Comparison of ENCODE assay signal across 9 cellular contexts in genomic region chr9:3508078-3508431, GRCh38. TPM values are rescaled to one million over a fixed set of nuclear protein-coding genes. Genes with fewer than 3 reads are reported as not detected.
DNase-seq lines count a peak whose midpoint lies in the region; ATAC-seq and TF ChIP-seq lines count a peak whose summit lies in the region.
"Had no signal": no experiment of that assay in that cellular context is flagged by ENCODE, and none has a peak within 500 bp of the region (broad histone marks: within the 10 kb centered on the region; RNA-seq: fewer than 3 reads in every experiment).

No MANE protein-coding gene starts in this region.

- TF ChIP-seq CTCF in SU-DHL-6 (IDR thresholded peaks at IDR 0.05; ENCODE audit: insufficient read depth, low read length, poor library complexity, severe bottlenecking) = no peak
- no peak for TF ChIP-seq CTCF in neutrophil (IDR thresholded peaks at IDR 0.05)

- H3K27me3 ChIP-seq in SU-DHL-6 (ENCODE audit: low read length) = no peaks in the 10 kb centered on the region
- H3K27me3 ChIP-seq in neutrophil = no peaks in the 10 kb centered on the region
- H3K27me3 ChIP-seq: brain microvascular endothelial cell had no signal

- peaks cover 4% of the 10 kb centered on the region; the same call in 1 of the 2 replicates for H3K79me2 ChIP-seq in SU-DHL-6 (ENCODE audit: insufficient read depth, low read length)

- peak overlapping the region; percentile 94 for H2AFZ ChIP-seq in SU-DHL-6 (ENCODE audit: low read depth, low read length, severe bottlenecking)

- H3K27ac ChIP-seq in SU-DHL-6 (ENCODE audit: low read depth, low read length) (peak overlapping the region; percentile 78), neutrophil (peak overlapping the region; percentile 77)
- H3K27ac ChIP-seq: brain microvascular endothelial cell had no signal

- H3K4me3 ChIP-seq in SU-DHL-6 (ENCODE audit: insufficient read depth, low read length, poor library complexity, severe bottlenecking) (peak overlapping the region; percentile 40), neutrophil (ENCODE audit: low read depth in 1 of 2, low read length in 1 of 2) (peak overlapping the region in 1 of 2 experiments; percentile 38)

- H3K9me2 ChIP-seq in SU-DHL-6 (replicated peaks; ENCODE audit: insufficient read depth, low read length) = no peaks in the 10 kb centered on the region

- peaks cover 33 to 37% of the 10 kb centered on the region in 2 experiments for H3K4me1 ChIP-seq in neutrophil (ENCODE audit: control insufficient read depth in 1 of 2, insufficient read depth in 1 of 2, low read depth in 1 of 2, low read length in 1 of 2)

- no peaks in the 10 kb centered on the region for H4K20me1 ChIP-seq in SU-DHL-6 (ENCODE audit: low read depth, low read length)

- DNase-seq in hypothalamus (lab: John Stamatoyannopoulos, UW) (no peak), C1 segment of cervical spinal cord (lab: John Stamatoyannopoulos, UW) (no peak), NCI-H146 (lab: John Stamatoyannopoulos, UW) (no peak)
- DNase-seq: brain microvascular endothelial cell had no signal

- H3K4me2 ChIP-seq in SU-DHL-6 (ENCODE audit: low read depth, low read length, poor library complexity, severe bottlenecking) = peak overlapping the region; percentile 79

- peaks cover 39% of the 10 kb centered on the region; the same call in 1 of the 2 replicates for H3F3A ChIP-seq in SU-DHL-6 (ENCODE audit: insufficient read depth)

- peak overlapping the region; percentile 50 for H3K9ac ChIP-seq in SU-DHL-6 (ENCODE audit: low read length)

- H3K36me3 ChIP-seq in SU-DHL-6 (ENCODE audit: low read length) = 0 out of 2 replicates have a peak, but pooled peaks cover 3% of the 10 kb centered on the region
- H3K36me3 ChIP-seq in neutrophil = no peaks in the 10 kb centered on the region
- H3K36me3 ChIP-seq: brain microvascular endothelial cell had no signal

- peak; percentile 22 for ATAC-seq in GM18870 (IDR thresholded peaks at IDR 0.05; ENCODE audit: unreplicated experiment)
- ATAC-seq in HG02852 (IDR thresholded peaks at IDR 0.05; ENCODE audit: unreplicated experiment) = peak; percentile 27
- no peak for ATAC-seq in esophagus mucosa

- H3K9me3 ChIP-seq in SU-DHL-6 (ENCODE audit: insufficient read depth, low read length) (no peaks in the 10 kb centered on the region), neutrophil (no peaks in the 10 kb centered on the region)

RNA-seq across cellular contexts. Expression of gene RFX3, which starts 17.7 kb away (rescaled TPM):
- total RNA-seq in esophagus mucosa = 3.5 TPM
